ENCODE assay signal across 10 cellular contexts in the genomic region with DNA sequence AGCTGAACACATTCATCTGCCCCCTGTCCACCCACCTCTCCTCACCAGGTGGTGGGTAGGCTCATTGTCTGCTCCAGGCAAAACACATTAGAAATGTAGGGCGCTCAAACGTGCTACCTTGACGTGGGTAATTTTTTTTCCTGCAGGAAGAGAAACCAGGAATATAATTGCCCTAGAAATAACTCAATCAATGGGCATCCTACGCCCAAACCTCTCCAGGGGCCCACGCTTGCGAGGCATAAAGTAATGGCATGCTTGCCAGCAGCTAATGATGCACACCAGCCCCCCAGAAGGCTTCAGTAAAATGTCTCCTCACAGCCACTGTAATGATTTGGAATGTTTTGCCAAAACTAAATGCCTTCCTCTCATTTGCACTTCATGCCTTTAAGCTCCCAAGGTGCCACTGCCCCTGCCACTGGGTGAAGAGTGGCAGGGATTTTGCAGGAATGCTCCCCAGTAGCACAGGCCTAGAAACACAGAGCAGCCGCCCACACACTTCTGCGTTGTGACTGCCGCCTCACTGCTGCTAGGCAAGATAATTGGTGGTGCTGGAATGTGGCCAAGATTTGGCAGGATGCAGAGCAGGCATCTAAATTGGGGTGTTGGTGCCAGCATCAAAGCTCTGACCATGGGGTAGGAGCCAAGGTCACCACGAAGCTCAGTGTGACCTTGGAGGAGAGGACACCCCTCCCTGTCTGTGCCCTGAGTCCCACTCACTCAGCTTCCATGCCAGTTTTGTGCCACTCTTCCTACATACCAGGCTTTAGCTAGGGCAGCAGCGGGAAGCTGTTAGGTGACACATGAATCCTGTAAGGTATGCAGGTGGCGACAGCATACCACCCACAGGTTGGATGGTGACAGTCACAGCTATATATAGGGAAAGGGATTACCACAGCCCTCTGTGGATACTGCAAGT. TPM values are rescaled to one million over a fixed set of nuclear protein-coding genes. Genes with fewer than 3 reads are reported as not detected.
A peak's percentile ranks its signal among the peaks of the same experiment; 100 is the strongest.
DNase-seq lines count a peak whose midpoint lies in the region; ATAC-seq and TF ChIP-seq lines count a peak whose summit lies in the region.
"Had no signal": no experiment of that assay in that cellular context is flagged by ENCODE, and none has a peak within 500 bp of the region (broad histone marks: within the 10 kb centered on the region; RNA-seq: fewer than 3 reads in every experiment).

No MANE protein-coding gene starts in this region.

- intact Hi-C loops in posterior cingulate gyrus (cut with DNase I) = no loop called here
- intact Hi-C loops in ascending aorta (cut with DNase I) = no loop called here

- no peak overlapping the region for H3K4me3 ChIP-seq in ascending aorta

- H3K36me3 ChIP-seq in ascending aorta = no peaks in the 10 kb centered on the region

- peak overlapping the region; percentile 20 for H3K27ac Mint-ChIP-seq in chondrocyte (ENCODE audit: unreplicated experiment)
- H3K27ac Mint-ChIP-seq: activated B cell treated with CpG ODN at 0.5 μM for 24 hours had no signal

- H3K27ac ChIP-seq in ascending aorta = no peak overlapping the region

- no peak for TF ChIP-seq CTCF in chondrocyte (IDR thresholded peaks at IDR 0.05)
- no peak for TF ChIP-seq CTCF in ascending aorta (IDR thresholded peaks at IDR 0.05)

- H3K4me1 ChIP-seq in ascending aorta = no peaks in the 10 kb centered on the region

- no peak overlapping the region for H3K4me3 Mint-ChIP-seq in chondrocyte (ENCODE audit: unreplicated experiment)
- H3K4me3 Mint-ChIP-seq: activated B cell treated with CpG ODN at 0.5 μM for 24 hours had no signal

- H3K9me3 Mint-ChIP-seq in chondrocyte (ENCODE audit: low read depth) = no peaks in the 10 kb centered on the region
- H3K9me3 Mint-ChIP-seq: activated B cell treated with CpG ODN at 0.5 μM for 24 hours had no signal

- ATAC-seq in HG02973 (IDR thresholded peaks at IDR 0.05; ENCODE audit: unreplicated experiment) = no peak

- H3K36me3 Mint-ChIP-seq in chondrocyte (ENCODE audit: low read depth) = no peaks in the 10 kb centered on the region

- DNase-seq in NCI-H2196 (lab: John Stamatoyannopoulos, UW; ENCODE audit: unreplicated experiment) (peak; percentile 2), NCI-H2196 treated with DMSO at 0.1 percent for 48 hours (lab: John Stamatoyannopoulos, UW; ENCODE audit: unreplicated experiment) (no peak), NCI-H2171 (lab: John Stamatoyannopoulos, UW) (peak; percentile 49), chondrocyte (ENCODE audit: low spot score) (no peak), posterior cingulate gyrus (peak; percentile 20 to 92 (median 60)), ascending aorta (ENCODE audit: low spot score in 2 of 2) (no peak), GDM1 (lab: John Stamatoyannopoulos, UW) (no peak)
- DNase-seq: activated B cell treated with CpG ODN at 0.5 μM for 24 hours; activated naive CD4-positive, alpha-beta T cell had no signal

- H3K9me3 ChIP-seq in ascending aorta = no peaks in the 10 kb centered on the region

- H3K4me1 Mint-ChIP-seq in chondrocyte (ENCODE audit: low read depth) = peaks cover 17% of the 10 kb centered on the region
- H3K4me1 Mint-ChIP-seq: activated B cell treated with CpG ODN at 0.5 μM for 24 hours had no signal

- no peaks in the 10 kb centered on the region for H3K27me3 Mint-ChIP-seq in chondrocyte (ENCODE audit: low read depth)

- no peaks in the 10 kb centered on the region for H3K27me3 ChIP-seq in ascending aorta

RNA-seq across cellular contexts. Expression of a gene that starts 48.7 kb away (rescaled TPM):
- total RNA-seq in chondrocyte (24.0 to 39.8 TPM (median 39.0 TPM) in 3 replicates), ascending aorta (2.0 TPM)
- total RNA-seq: activated B cell treated with CpG ODN at 0.5 μM for 24 hours had no signal

Comparison
In these comparisons a context has a peak if more than half of its experiments do, and no peak if none do; other contexts are left out.
1. DNase-seq: peak in NCI-H2196 (single experiment), NCI-H2171 (single experiment) and posterior cingulate gyrus (10 of 10); none in NCI-H2196 treated with DMSO at 0.1 percent for 48 hours (single experiment), chondrocyte (single experiment), ascending aorta (0 of 2) and GDM1 (single experiment).